Comparison of ENCODE assay signal across 24 cellular contexts in genomic region chr3:193795062-193795690, GRCh38.
"Had no signal": no experiment of that assay in that cellular context is flagged by ENCODE, and none has a peak within 500 bp of the region (broad histone marks: within the 10 kb centered on the region; RNA-seq: fewer than 3 reads in every experiment).

No MANE protein-coding gene starts in this region.

- H3K27ac Mint-ChIP-seq: activated CD4-positive, alpha-beta memory T cell treated with anti-CD3 and anti-CD28 coated beads for 36 hours; activated naive CD8-positive, alpha-beta T cell treated with anti-CD3 and anti-CD28 coated beads for 36 hours; effector memory CD8-positive, alpha-beta T cell; memory B cell; nephron progenitor cell; stimulated activated naive CD8-positive, alpha-beta T cell treated with anti-CD3 and anti-CD28 coated beads, Interleukin-15, Interleukin-2, amounts not matched to agents 100 ng/mL and 50 ng/mL, for 24 hours had no signal

- H3K27me3 ChIP-seq: colonic mucosa, dorsolateral prefrontal cortex, pancreas, thyroid gland had no signal

- H3K4me3 ChIP-seq: colonic mucosa, dorsolateral prefrontal cortex, esophagus muscularis mucosa, heart left ventricle, mucosa of descending colon, pancreas, psoas muscle, thyroid gland had no signal

- H3K4me3 Mint-ChIP-seq: activated CD4-positive, alpha-beta memory T cell treated with anti-CD3 and anti-CD28 coated beads for 36 hours; activated naive CD8-positive, alpha-beta T cell treated with anti-CD3 and anti-CD28 coated beads for 36 hours; effector memory CD8-positive, alpha-beta T cell; memory B cell; nephron progenitor cell; stimulated activated naive CD8-positive, alpha-beta T cell treated with anti-CD3 and anti-CD28 coated beads, Interleukin-15, Interleukin-2, amounts not matched to agents 100 ng/mL and 50 ng/mL, for 24 hours had no signal

- H3K36me3 ChIP-seq: colonic mucosa, esophagus muscularis mucosa, heart left ventricle, pancreas, thyroid gland had no signal

- H3K4me1 ChIP-seq: colonic mucosa, psoas muscle had no signal

- ATAC-seq: effector memory CD8-positive, alpha-beta T cell; left colon; mucosa of descending colon; psoas muscle had no signal

- H3K9me3 Mint-ChIP-seq: activated CD4-positive, alpha-beta memory T cell treated with anti-CD3 and anti-CD28 coated beads for 36 hours; activated naive CD8-positive, alpha-beta T cell treated with anti-CD3 and anti-CD28 coated beads for 36 hours; effector memory CD8-positive, alpha-beta T cell; memory B cell; nephron progenitor cell; stimulated activated naive CD8-positive, alpha-beta T cell treated with anti-CD3 and anti-CD28 coated beads, Interleukin-15, Interleukin-2, amounts not matched to agents 100 ng/mL and 50 ng/mL, for 24 hours had no signal

- H3K36me3 Mint-ChIP-seq: activated CD4-positive, alpha-beta memory T cell treated with anti-CD3 and anti-CD28 coated beads for 36 hours; activated naive CD8-positive, alpha-beta T cell treated with anti-CD3 and anti-CD28 coated beads for 36 hours; memory B cell had no signal

- DNase-seq: activated CD4-positive, alpha-beta memory T cell treated with anti-CD3 and anti-CD28 coated beads for 36 hours; activated CD4-positive, alpha-beta T cell treated with anti-CD3 and anti-CD28 coated beads for 4 hours; activated CD4-positive, CD25-positive, alpha-beta regulatory T cell; activated naive CD4-positive, alpha-beta T cell treated with Interleukin-2 at 50 U/mL for 16 hours; activated naive CD8-positive, alpha-beta T cell treated with anti-CD3 and anti-CD28 coated beads for 36 hours; activated T-cell treated with anti-CD3 and anti-CD28 coated beads, Interleukin-2, amount 50 U/mL, for 48 hours; colonic mucosa; dorsolateral prefrontal cortex; effector memory CD8-positive, alpha-beta T cell; heart left ventricle; left colon; mucosa of descending colon; nephron progenitor cell; psoas muscle; right cardiac atrium; stimulated activated CD4-positive, alpha-beta T cell treated with anti-CD3 and anti-CD28 coated beads, Interleukin-1b, Interleukin-23, amount 100 ng/mL, for 48 hours; substantia nigra; thyroid gland had no signal

- H3K4me1 Mint-ChIP-seq: activated naive CD8-positive, alpha-beta T cell treated with anti-CD3 and anti-CD28 coated beads for 36 hours had no signal

- H3K27ac ChIP-seq: colonic mucosa, dorsolateral prefrontal cortex, esophagus muscularis mucosa, heart left ventricle, psoas muscle, thyroid gland had no signal

- H3K9me3 ChIP-seq: colonic mucosa, esophagus muscularis mucosa, heart left ventricle, mucosa of descending colon, pancreas, psoas muscle, thyroid gland had no signal

- FAIRE-seq: bronchial epithelial cell, keratinocyte, pancreas had no signal
